2 cellular contexts compared by ENCODE assay signal in the genomic region with DNA sequence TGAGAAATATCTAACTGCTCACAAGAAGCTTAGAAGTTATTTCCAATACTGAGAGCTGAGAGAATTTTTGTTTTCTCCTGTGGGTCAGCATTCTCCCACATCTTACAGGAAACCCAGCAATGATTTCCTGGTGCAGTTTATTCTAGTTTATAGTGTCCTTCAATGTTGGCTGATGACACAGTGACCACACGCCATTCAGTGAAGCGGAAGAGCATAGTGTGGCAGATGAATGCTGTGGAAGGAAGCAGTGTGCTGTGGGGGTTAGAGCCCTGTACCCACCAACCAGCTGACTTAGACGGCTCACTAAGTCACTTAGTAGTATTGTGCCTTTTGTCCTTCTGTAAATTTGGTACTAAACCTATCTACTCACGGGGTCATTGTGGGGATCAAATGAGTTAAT.
TF ChIP-seq lines count a peak whose summit lies in the region.

No MANE protein-coding gene starts in this region.

TF ChIP-seq in IMR-90, 13 proteins besides CTCF, POLR2A, EP300 and RAD21 (continued from another document):
- TF ChIP-seq, protein P1, sequence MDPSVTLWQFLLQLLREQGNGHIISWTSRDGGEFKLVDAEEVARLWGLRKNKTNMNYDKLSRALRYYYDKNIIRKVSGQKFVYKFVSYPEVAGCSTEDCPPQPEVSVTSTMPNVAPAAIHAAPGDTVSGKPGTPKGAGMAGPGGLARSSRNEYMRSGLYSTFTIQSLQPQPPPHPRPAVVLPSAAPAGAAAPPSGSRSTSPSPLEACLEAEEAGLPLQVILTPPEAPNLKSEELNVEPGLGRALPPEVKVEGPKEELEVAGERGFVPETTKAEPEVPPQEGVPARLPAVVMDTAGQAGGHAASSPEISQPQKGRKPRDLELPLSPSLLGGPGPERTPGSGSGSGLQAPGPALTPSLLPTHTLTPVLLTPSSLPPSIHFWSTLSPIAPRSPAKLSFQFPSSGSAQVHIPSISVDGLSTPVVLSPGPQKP (IDR thresholded peaks at IDR 0.05; ENCODE audit: borderline replicate concordance, low read depth, low read length): no peak
- TF ChIP-seq MXI1 (IDR thresholded peaks at IDR 0.05; ENCODE audit: borderline replicate concordance, low read depth, low read length) (no peak), CHD1 (IDR thresholded peaks at IDR 0.05; ENCODE audit: low read depth, low read length) (no peak), RFX5 (IDR thresholded peaks at IDR 0.05; ENCODE audit: low read depth, low read length) (no peak), BHLHE40 (IDR thresholded peaks at IDR 0.05; ENCODE audit: low read depth, low read length) (no peak)

TF ChIP-seq in WTC11, 78 proteins besides CTCF, POLR2A, EP300 and RAD21:
- TF ChIP-seq, protein P2, sequence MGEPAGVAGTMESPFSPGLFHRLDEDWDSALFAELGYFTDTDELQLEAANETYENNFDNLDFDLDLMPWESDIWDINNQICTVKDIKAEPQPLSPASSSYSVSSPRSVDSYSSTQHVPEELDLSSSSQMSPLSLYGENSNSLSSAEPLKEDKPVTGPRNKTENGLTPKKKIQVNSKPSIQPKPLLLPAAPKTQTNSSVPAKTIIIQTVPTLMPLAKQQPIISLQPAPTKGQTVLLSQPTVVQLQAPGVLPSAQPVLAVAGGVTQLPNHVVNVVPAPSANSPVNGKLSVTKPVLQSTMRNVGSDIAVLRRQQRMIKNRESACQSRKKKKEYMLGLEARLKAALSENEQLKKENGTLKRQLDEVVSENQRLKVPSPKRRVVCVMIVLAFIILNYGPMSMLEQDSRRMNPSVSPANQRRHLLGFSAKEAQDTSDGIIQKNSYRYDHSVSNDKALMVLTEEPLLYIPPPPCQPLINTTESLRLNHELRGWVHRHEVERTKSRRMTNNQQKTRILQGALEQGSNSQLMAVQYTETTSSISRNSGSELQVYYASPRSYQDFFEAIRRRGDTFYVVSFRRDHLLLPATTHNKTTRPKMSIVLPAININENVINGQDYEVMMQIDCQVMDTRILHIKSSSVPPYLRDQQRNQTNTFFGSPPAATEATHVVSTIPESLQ (CRISPR knock-in tag; IDR thresholded peaks at IDR 0.05): no peak
- TF ChIP-seq, protein P3, sequence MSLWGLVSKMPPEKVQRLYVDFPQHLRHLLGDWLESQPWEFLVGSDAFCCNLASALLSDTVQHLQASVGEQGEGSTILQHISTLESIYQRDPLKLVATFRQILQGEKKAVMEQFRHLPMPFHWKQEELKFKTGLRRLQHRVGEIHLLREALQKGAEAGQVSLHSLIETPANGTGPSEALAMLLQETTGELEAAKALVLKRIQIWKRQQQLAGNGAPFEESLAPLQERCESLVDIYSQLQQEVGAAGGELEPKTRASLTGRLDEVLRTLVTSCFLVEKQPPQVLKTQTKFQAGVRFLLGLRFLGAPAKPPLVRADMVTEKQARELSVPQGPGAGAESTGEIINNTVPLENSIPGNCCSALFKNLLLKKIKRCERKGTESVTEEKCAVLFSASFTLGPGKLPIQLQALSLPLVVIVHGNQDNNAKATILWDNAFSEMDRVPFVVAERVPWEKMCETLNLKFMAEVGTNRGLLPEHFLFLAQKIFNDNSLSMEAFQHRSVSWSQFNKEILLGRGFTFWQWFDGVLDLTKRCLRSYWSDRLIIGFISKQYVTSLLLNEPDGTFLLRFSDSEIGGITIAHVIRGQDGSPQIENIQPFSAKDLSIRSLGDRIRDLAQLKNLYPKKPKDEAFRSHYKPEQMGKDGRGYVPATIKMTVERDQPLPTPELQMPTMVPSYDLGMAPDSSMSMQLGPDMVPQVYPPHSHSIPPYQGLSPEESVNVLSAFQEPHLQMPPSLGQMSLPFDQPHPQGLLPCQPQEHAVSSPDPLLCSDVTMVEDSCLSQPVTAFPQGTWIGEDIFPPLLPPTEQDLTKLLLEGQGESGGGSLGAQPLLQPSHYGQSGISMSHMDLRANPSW (CRISPR knock-in tag; conservative IDR thresholded peaks at IDR 0.05; ENCODE audit: low read depth): no peak
- TF ChIP-seq ZNF423 (CRISPR knock-in tag; IDR thresholded peaks at IDR 0.05) (no peak), FOXP1 (CRISPR knock-in tag; IDR thresholded peaks at IDR 0.05; ENCODE audit: borderline replicate concordance) (no peak)
